Comparison of ENCODE assay signal across 28 cellular contexts in genomic region chr12:13433768-13434167, GRCh38.
DNase-seq lines count a peak whose midpoint lies in the region; ATAC-seq, FAIRE-seq and TF ChIP-seq lines count a peak whose summit lies in the region.
"Had no signal": no experiment of that assay in that cellular context is flagged by ENCODE, and none has a peak within 500 bp of the region (broad histone marks: within the 10 kb centered on the region; RNA-seq: fewer than 3 reads in every experiment).

No MANE protein-coding gene starts in this region.

- no peak overlapping the region for H3K27ac Mint-ChIP-seq in neural crest cell (ENCODE audit: unreplicated experiment)
- H3K27ac Mint-ChIP-seq in stimulated activated naive CD8-positive, alpha-beta T cell treated with anti-CD3 and anti-CD28 coated beads, Interleukin-15, amount 100 ng/mL, for 72 hours = no peak overlapping the region
- H3K27ac Mint-ChIP-seq: B cell; CD4-positive, alpha-beta T cell; CD8-positive, alpha-beta T cell had no signal

- BruUV-seq in HepG2 (replicated peaks; lab: Mats Ljungman, UMichigan) = no TSS peak

- H3K36me3 Mint-ChIP-seq in neural crest cell (ENCODE audit: low read depth) = no peaks in the 10 kb centered on the region
- H3K36me3 Mint-ChIP-seq: CD8-positive, alpha-beta T cell had no signal

- H3K9me3 ChIP-seq in liver (ENCODE audit: control insufficient read depth in 4 of 4, low read length in 3 of 4) (no peaks in the 10 kb centered on the region), HepG2 (ENCODE audit: low read length) (no peaks in the 10 kb centered on the region), small intestine (ENCODE audit: control insufficient read depth, low read depth) (no peaks in the 10 kb centered on the region)
- H3K9me3 ChIP-seq: A549, Caco-2 had no signal

- POLR2A ChIA-PET in HepG2 (lab: Yijun Ruan, JAX) = no interaction called here

- H3K4me1 ChIP-seq in liver (ENCODE audit: control insufficient read depth in 4 of 4, insufficient read depth in 4 of 4, low read length in 3 of 4) = peaks cover 8 to 21% (median 10%) of the 10 kb centered on the region in 4 donors
- H3K4me1 ChIP-seq in HepG2 (ENCODE audit: insufficient read depth, low read length) = no peaks in the 10 kb centered on the region
- peaks cover 0 to 3% of the 10 kb centered on the region in 2 donors for H3K4me1 ChIP-seq in small intestine (ENCODE audit: control insufficient read depth in 2 of 2, insufficient read depth in 1 of 2, low read depth in 1 of 2, low read length in 1 of 2)

- peaks cover 6% of the 10 kb centered on the region for H3K9me3 Mint-ChIP-seq in neural crest cell
- no peaks in the 10 kb centered on the region for H3K9me3 Mint-ChIP-seq in stimulated activated naive CD8-positive, alpha-beta T cell treated with anti-CD3 and anti-CD28 coated beads, Interleukin-15, amount 100 ng/mL, for 72 hours
- H3K9me3 Mint-ChIP-seq: CD4-positive, alpha-beta T cell; CD8-positive, alpha-beta T cell had no signal

- ATAC-seq in HepG2 = no peak
- ATAC-seq in left lobe of liver = peak; percentile 75
- no peak for ATAC-seq in stimulated activated naive CD8-positive, alpha-beta T cell treated with anti-CD3 and anti-CD28 coated beads, Interleukin-15, amount 100 ng/mL, for 72 hours
- no peak for ATAC-seq in SK-N-SH treated with all-trans-retinoic acid at 6 μM for 48 hours
- ATAC-seq: A549; CD8-positive, alpha-beta T cell; GM12878 had no signal

- intact Hi-C loops in HepG2 (cut with micrococcal nuclease; ENCODE audit: unreplicated experiment) = no loop called here

- H4K20me1 ChIP-seq in HepG2 (ENCODE audit: insufficient read depth, low read length) = no peaks in the 10 kb centered on the region
- H4K20me1 ChIP-seq: BLaER1 treated with 17β-estradiol and CSF1 and Interleukin-3, amounts not matched to agents 10 nM and 100 nM had no signal

- no peak for DNase-seq in HepG2 (ENCODE audit: low spot score)
- DNase-seq in left lobe of liver (ENCODE audit: low spot score) = peak; percentile 74
- no peak for DNase-seq in neural crest cell (ENCODE audit: low read depth, low spot score)
- DNase-seq in small intestine = peak; percentile 50
- DNase-seq in substantia nigra (lab: John Stamatoyannopoulos, UW) = no peak
- no peak for DNase-seq in stimulated activated naive CD8-positive, alpha-beta T cell treated with anti-CD3 and anti-CD28 coated beads, Interleukin-15, amount 100 ng/mL, for 72 hours
- DNase-seq: AML-193; Caco-2; Calu3; CD4-positive, alpha-beta T cell; CD8-positive, alpha-beta T cell; DMS 273 treated with DMSO at 0.1 percent for 48 hours; DMS153; DMS53; DMS79; DND-41; EL; GDM1 had no signal

- H3K4me3 Mint-ChIP-seq in neural crest cell = no peak overlapping the region
- no peak overlapping the region for H3K4me3 Mint-ChIP-seq in stimulated activated naive CD8-positive, alpha-beta T cell treated with anti-CD3 and anti-CD28 coated beads, Interleukin-15, amount 100 ng/mL, for 72 hours
- H3K4me3 Mint-ChIP-seq: B cell; CD4-positive, alpha-beta T cell; CD8-positive, alpha-beta T cell had no signal

- CTCF ChIA-PET in HepG2 (lab: Yijun Ruan, JAX; ENCODE audit: low intra/inter-chr PET ratio, low total read pairs) = no interaction called here

- no peak for TF ChIP-seq EP300 in HepG2 (IDR thresholded peaks at IDR 0.05; ENCODE audit: low read depth in 2 of 2, low read length in 2 of 2)
- TF ChIP-seq EP300 in HepG2 (CRISPR knock-in tag; IDR thresholded peaks at IDR 0.05; ENCODE audit: borderline replicate concordance) = no peak

- H3K9ac ChIP-seq in liver (ENCODE audit: low read depth in 1 of 2, low read length in 2 of 2) = no peak overlapping the region
- H3K9ac ChIP-seq in HepG2 (ENCODE audit: insufficient read depth, low read depth, low read length) = no peak overlapping the region
- H3K9ac ChIP-seq: BLaER1 treated with 17β-estradiol and CSF1 and Interleukin-3, amounts not matched to agents 10 nM and 100 nM had no signal

- H3K36me3 ChIP-seq in liver (ENCODE audit: control insufficient read depth in 4 of 4, insufficient read depth in 3 of 4, low read depth in 1 of 4, low read length in 3 of 4) (no peaks in the 10 kb centered on the region), HepG2 (replicated peaks in 1 of 2; ENCODE audit: control insufficient read depth in 1 of 2, insufficient read depth in 2 of 2, low read length in 2 of 2) (no peaks in the 10 kb centered on the region), small intestine (ENCODE audit: control insufficient read depth in 2 of 2, insufficient read depth in 2 of 2, low read length in 2 of 2) (no peaks in the 10 kb centered on the region)
- H3K36me3 ChIP-seq: BLaER1 treated with 17β-estradiol and CSF1 and Interleukin-3, amounts not matched to agents 10 nM and 100 nM had no signal

- FAIRE-seq in HepG2 (lab: Jason Lieb, UNC) (no peak), small intestine (lab: Jason Lieb, UNC) (no peak)
- FAIRE-seq: A549, GM12878, GM12892, GM18507 had no signal

- TF ChIP-seq POLR2A in HepG2 (IDR thresholded peaks at IDR 0.05; ENCODE audit: insufficient read depth in 1 of 2, low read depth in 2 of 2, low read length in 2 of 2) = no peak

- H3K79me2 ChIP-seq in HepG2 (ENCODE audit: insufficient read depth, low read length) = no peaks in the 10 kb centered on the region

- no peak overlapping the region for H2AFZ ChIP-seq in HepG2 (ENCODE audit: low read length)

- H3K27me3 Mint-ChIP-seq in neural crest cell (ENCODE audit: low read depth) = peaks cover 3% of the 10 kb centered on the region
- H3K27me3 Mint-ChIP-seq in stimulated activated naive CD8-positive, alpha-beta T cell treated with anti-CD3 and anti-CD28 coated beads, Interleukin-15, amount 100 ng/mL, for 72 hours = peaks cover 7% of the 10 kb centered on the region

- no peak overlapping the region for H3K4me2 ChIP-seq in HepG2 (ENCODE audit: low read depth, low read length)
- H3K4me2 ChIP-seq: A549; BLaER1 treated with 17β-estradiol and CSF1 and Interleukin-3, amounts not matched to agents 10 nM and 100 nM had no signal

- no peaks in the 10 kb centered on the region for H3K4me1 Mint-ChIP-seq in neural crest cell
- no peaks in the 10 kb centered on the region for H3K4me1 Mint-ChIP-seq in stimulated activated naive CD8-positive, alpha-beta T cell treated with anti-CD3 and anti-CD28 coated beads, Interleukin-15, amount 100 ng/mL, for 72 hours
- H3K4me1 Mint-ChIP-seq: B cell had no signal

- H3K4me3 ChIP-seq in liver (ENCODE audit: low read depth in 1 of 3, low read length in 3 of 3) (no peak overlapping the region), HepG2 (replicated peaks in 1 of 3; ENCODE audit: insufficient read depth in 1 of 3, low read depth in 2 of 3, low read length in 3 of 3) (no peak overlapping the region), small intestine (ENCODE audit: low read depth in 1 of 2, low read length in 2 of 2) (no peak overlapping the region)
- H3K4me3 ChIP-seq: A549; BLaER1 treated with 17β-estradiol and CSF1 and Interleukin-3, amounts not matched to agents 10 nM and 100 nM; GM12878 had no signal

- no peak for TF ChIP-seq CTCF in liver (IDR thresholded peaks at IDR 0.05; ENCODE audit: low read depth, low read length, missing input control)
- TF ChIP-seq CTCF in HepG2 (CRISPR knock-in tag; IDR thresholded peaks at IDR 0.05) = no peak
- TF ChIP-seq CTCF in neural crest cell (conservative IDR thresholded peaks at IDR 0.05) = peak; percentile 16

- TF ChIP-seq RAD21 in liver (IDR thresholded peaks at IDR 0.05) (peak; percentile 30 to 59), HepG2 (CRISPR knock-in tag; IDR thresholded peaks at IDR 0.05) (no peak)

- in situ Hi-C loops in HepG2 (cut with HindIII; ENCODE audit: extremely low pct_ligation_motif_present, low pct_unique_long_range_greater_than_20kb) = no loop called here

- no peak overlapping the region for H3K27ac ChIP-seq in liver (ENCODE audit: low read depth in 1 of 2, low read length in 2 of 2)
- H3K27ac ChIP-seq in HepG2 (ENCODE audit: extremely low read length, insufficient read depth, low read length) = no peak overlapping the region
- H3K27ac ChIP-seq in small intestine (ENCODE audit: low read depth in 1 of 2, low read length in 1 of 2) = no peak overlapping the region
- no peak overlapping the region for H3K27ac ChIP-seq in substantia nigra (ENCODE audit: low read depth, low read length, poor library complexity, severe bottlenecking)
- H3K27ac ChIP-seq: 22Rv1; A549; BLaER1 treated with 17β-estradiol and CSF1 and Interleukin-3, amounts not matched to agents 10 nM and 100 nM; C4-2B had no signal

- H3K27me3 ChIP-seq in liver (ENCODE audit: control insufficient read depth in 4 of 4, insufficient read depth in 4 of 4, low read length in 3 of 4) (no peaks in the 10 kb centered on the region), HepG2 (ENCODE audit: control insufficient read depth in 1 of 2, insufficient read depth in 2 of 2, low read length in 2 of 2) (no peaks in the 10 kb centered on the region; a peak in 1 of 5 replicates), small intestine (ENCODE audit: control insufficient read depth in 2 of 2, insufficient read depth in 2 of 2, low read length in 2 of 2) (no peaks in the 10 kb centered on the region)
- H3K27me3 ChIP-seq: BLaER1 treated with 17β-estradiol and CSF1 and Interleukin-3, amounts not matched to agents 10 nM and 100 nM had no signal

TF ChIP-seq in liver, 16 proteins besides CTCF, POLR2A, EP300 and RAD21 (continues in another document):
- TF ChIP-seq HNF4A (conservative IDR thresholded peaks at IDR 0.05) (peak; percentile 96 to 99), TAF1 (conservative IDR thresholded peaks at IDR 0.05) (no peak), HNF4G (IDR thresholded peaks at IDR 0.05) (peak; percentile 95), NR2F2 (IDR thresholded peaks at IDR 0.05) (no peak), MAX (IDR thresholded peaks at IDR 0.05) (no peak)

TF ChIP-seq in HepG2, 621 proteins besides CTCF, POLR2A, EP300 and RAD21 (continues in another document):
- TF ChIP-seq SALL2 (CRISPR knock-in tag; IDR thresholded peaks at IDR 0.05) (no peak), PAWR (CRISPR knock-in tag; IDR thresholded peaks at IDR 0.05; ENCODE audit: borderline replicate concordance) (no peak), ZSCAN30 (CRISPR knock-in tag; IDR thresholded peaks at IDR 0.05) (no peak), ZNF136 (CRISPR knock-in tag; IDR thresholded peaks at IDR 0.05; ENCODE audit: low read depth) (no peak), SCMH1 (CRISPR knock-in tag; IDR thresholded peaks at IDR 0.05; ENCODE audit: borderline replicate concordance) (no peak), ZNF460 (CRISPR knock-in tag; IDR thresholded peaks at IDR 0.05; ENCODE audit: borderline replicate concordance) (no peak), ZNF343 (CRISPR knock-in tag; IDR thresholded peaks at IDR 0.05) (no peak)

TF ChIP-seq in SK-N-SH treated with all-trans-retinoic acid at 6 μM for 48 hours, 23 proteins besides CTCF, POLR2A, EP300 and RAD21 (continues in another document):
- no peak for TF ChIP-seq ZFP3 (CRISPR knock-in tag; IDR thresholded peaks at IDR 0.05)

Comparison
In these comparisons a context has a peak if more than half of its experiments do, and no peak if none do; other contexts are left out.
1. DNase-seq: peak in left lobe of liver (single experiment) and small intestine (single experiment); none in HepG2 (single experiment), neural crest cell (single experiment), substantia nigra (0 of 49) and stimulated activated naive CD8-positive, alpha-beta T cell treated with anti-CD3 and anti-CD28 coated beads, Interleukin-15, amount 100 ng/mL, for 72 hours (0 of 2).